ENCODE assay signal across 11 cellular contexts in genomic region chr11:117071344-117071787, GRCh38. TPM values are rescaled to one million over a fixed set of nuclear protein-coding genes. Genes with fewer than 3 reads are reported as not detected.
A peak's percentile ranks its signal among the peaks of the same experiment; 100 is the strongest.
DNase-seq lines count a peak whose midpoint lies in the region; ATAC-seq and TF ChIP-seq lines count a peak whose summit lies in the region.
"Had no signal": no experiment of that assay in that cellular context is flagged by ENCODE, and none has a peak within 500 bp of the region (broad histone marks: within the 10 kb centered on the region; RNA-seq: fewer than 3 reads in every experiment).

No MANE protein-coding gene starts in this region.

- no peak overlapping the region for H2AFZ ChIP-seq in hepatocyte

- H3K27me3 Mint-ChIP-seq in WTC11 (ENCODE audit: low read depth): no peaks in the 10 kb centered on the region
- H3K27me3 Mint-ChIP-seq: activated naive CD8-positive, alpha-beta T cell had no signal

- H3K9me3 ChIP-seq in hepatocyte (ENCODE audit: low read depth): no peaks in the 10 kb centered on the region

- peak overlapping the region; percentile 67 for H3K27ac Mint-ChIP-seq in WTC11

- WGBS in hepatocyte (ENCODE audit: low lambda C conversion rate, missing lambda C conversion rate): 46% methylated on average over 3 of the region's 3 CpGs

- peak overlapping the region; percentile 46 for H3K4me2 ChIP-seq in hepatocyte

- peaks cover 72% of the 10 kb centered on the region for H3K79me2 ChIP-seq in hepatocyte

- no peaks in the 10 kb centered on the region for H3K27me3 ChIP-seq in hepatocyte

- H3K36me3 Mint-ChIP-seq in WTC11: 0 out of 2 replicates have a peak, but pooled peaks cover 2% of the 10 kb centered on the region

- H3K9me2 ChIP-seq in hepatocyte (replicated peaks; ENCODE audit: insufficient read depth): no peaks in the 10 kb centered on the region

- TF ChIP-seq CTCF in WTC11 (IDR thresholded peaks at IDR 0.05) (no peak), hepatocyte (IDR thresholded peaks at IDR 0.05; ENCODE audit: poor library complexity) (no peak)

- H3K27ac ChIP-seq in hepatocyte (peak overlapping the region; percentile 26), substantia nigra (ENCODE audit: low read depth, low read length, poor library complexity, severe bottlenecking) (peak overlapping the region; percentile 87)

- ATAC-seq in WTC11 (no peak), HG03280 (IDR thresholded peaks at IDR 0.05; ENCODE audit: unreplicated experiment) (no peak), GM18870 (IDR thresholded peaks at IDR 0.05; ENCODE audit: unreplicated experiment) (no peak)

- no peaks in the 10 kb centered on the region for H3K9me3 Mint-ChIP-seq in WTC11

- no peak overlapping the region for H3K4me3 Mint-ChIP-seq in WTC11
- H3K4me3 Mint-ChIP-seq: activated naive CD8-positive, alpha-beta T cell had no signal

- no peak overlapping the region for H3K4me3 ChIP-seq in hepatocyte

- CTCF ChIA-PET in WTC11 (lab: Charles Lee): no interaction called here

- DNase-seq in NCI-H446 (lab: John Stamatoyannopoulos, UW) (peak; percentile 17 to 28), NCI-H446 treated with DMSO at 0.1 percent for 48 hours (lab: John Stamatoyannopoulos, UW) (no peak), WTC11 (ENCODE audit: low spot score) (no peak), hepatocyte (ENCODE audit: low spot score) (peak; percentile 40), substantia nigra (lab: John Stamatoyannopoulos, UW) (peak in 24 of 49 donors; percentile 12 to 71 (median 30)), hepatic stellate cell (ENCODE audit: low spot score) (no peak)
- DNase-seq: AML-193; stimulated activated CD4-positive, alpha-beta T cell treated with anti-CD3 and anti-CD28 coated beads, Interleukin-2, amount 100 ng/mL, for 24 hours had no signal

- H4K20me1 ChIP-seq in hepatocyte (ENCODE audit: insufficient read depth, poor library complexity, severe bottlenecking): peaks cover 15% of the 10 kb centered on the region

- peaks cover 21% of the 10 kb centered on the region for H3K4me1 Mint-ChIP-seq in WTC11

- H3K36me3 ChIP-seq in hepatocyte (replicated peaks; ENCODE audit: insufficient read depth, low read depth): no peaks in the 10 kb centered on the region

- POLR2A ChIA-PET in WTC11 (lab: Charles Lee): no interaction called here

- peaks cover 22% of the 10 kb centered on the region for H3K4me1 ChIP-seq in hepatocyte (ENCODE audit: insufficient read depth)

TF ChIP-seq in WTC11, 78 proteins besides CTCF, POLR2A, EP300 and RAD21:
- TF ChIP-seq, protein P1, sequence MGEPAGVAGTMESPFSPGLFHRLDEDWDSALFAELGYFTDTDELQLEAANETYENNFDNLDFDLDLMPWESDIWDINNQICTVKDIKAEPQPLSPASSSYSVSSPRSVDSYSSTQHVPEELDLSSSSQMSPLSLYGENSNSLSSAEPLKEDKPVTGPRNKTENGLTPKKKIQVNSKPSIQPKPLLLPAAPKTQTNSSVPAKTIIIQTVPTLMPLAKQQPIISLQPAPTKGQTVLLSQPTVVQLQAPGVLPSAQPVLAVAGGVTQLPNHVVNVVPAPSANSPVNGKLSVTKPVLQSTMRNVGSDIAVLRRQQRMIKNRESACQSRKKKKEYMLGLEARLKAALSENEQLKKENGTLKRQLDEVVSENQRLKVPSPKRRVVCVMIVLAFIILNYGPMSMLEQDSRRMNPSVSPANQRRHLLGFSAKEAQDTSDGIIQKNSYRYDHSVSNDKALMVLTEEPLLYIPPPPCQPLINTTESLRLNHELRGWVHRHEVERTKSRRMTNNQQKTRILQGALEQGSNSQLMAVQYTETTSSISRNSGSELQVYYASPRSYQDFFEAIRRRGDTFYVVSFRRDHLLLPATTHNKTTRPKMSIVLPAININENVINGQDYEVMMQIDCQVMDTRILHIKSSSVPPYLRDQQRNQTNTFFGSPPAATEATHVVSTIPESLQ (CRISPR knock-in tag; IDR thresholded peaks at IDR 0.05): no peak
- no peak for TF ChIP-seq SP1 (CRISPR knock-in tag; conservative IDR thresholded peaks at IDR 0.05)
- TF ChIP-seq GABPB1 (CRISPR knock-in tag; IDR thresholded peaks at IDR 0.05): no peak
- no peak for TF ChIP-seq NR2C2 (CRISPR knock-in tag; IDR thresholded peaks at IDR 0.05)
- TF ChIP-seq ERG (CRISPR knock-in tag; IDR thresholded peaks at IDR 0.05): no peak
- no peak for TF ChIP-seq E2F5 (CRISPR knock-in tag; IDR thresholded peaks at IDR 0.05)
- no peak for TF ChIP-seq AFF4 (CRISPR knock-in tag; IDR thresholded peaks at IDR 0.05; ENCODE audit: borderline replicate concordance)
- no peak for TF ChIP-seq CREB1 (CRISPR knock-in tag; IDR thresholded peaks at IDR 0.05)
- TF ChIP-seq ELF4 (CRISPR knock-in tag; IDR thresholded peaks at IDR 0.05; ENCODE audit: low read depth): no peak
- TF ChIP-seq TP53 (CRISPR knock-in tag; IDR thresholded peaks at IDR 0.05): no peak
- TF ChIP-seq ZNF512 (CRISPR knock-in tag; IDR thresholded peaks at IDR 0.05; ENCODE audit: borderline replicate concordance): no peak

RNA-seq across cellular contexts. Expression of gene SIK3, which starts 26.9 kb away (rescaled TPM):
- total RNA-seq in WTC11 (2021) (26.4 to 34.4 TPM (median 29.6 TPM) in 3 replicates), hepatocyte (17.7 and 19.1 TPM in 2 replicates)
- polyA plus RNA-seq in hepatocyte: 15.8 and 16.7 TPM in 2 replicates

Comparison
In these comparisons a context has a peak if more than half of its experiments do, and no peak if none do; other contexts are left out.
1. DNase-seq: peak in NCI-H446 (2 of 2) and hepatocyte (single experiment); none in NCI-H446 treated with DMSO at 0.1 percent for 48 hours (single experiment), WTC11 (single experiment) and hepatic stellate cell (single experiment).